ENCODE assay signal across 8 cellular contexts in the genomic region with DNA sequence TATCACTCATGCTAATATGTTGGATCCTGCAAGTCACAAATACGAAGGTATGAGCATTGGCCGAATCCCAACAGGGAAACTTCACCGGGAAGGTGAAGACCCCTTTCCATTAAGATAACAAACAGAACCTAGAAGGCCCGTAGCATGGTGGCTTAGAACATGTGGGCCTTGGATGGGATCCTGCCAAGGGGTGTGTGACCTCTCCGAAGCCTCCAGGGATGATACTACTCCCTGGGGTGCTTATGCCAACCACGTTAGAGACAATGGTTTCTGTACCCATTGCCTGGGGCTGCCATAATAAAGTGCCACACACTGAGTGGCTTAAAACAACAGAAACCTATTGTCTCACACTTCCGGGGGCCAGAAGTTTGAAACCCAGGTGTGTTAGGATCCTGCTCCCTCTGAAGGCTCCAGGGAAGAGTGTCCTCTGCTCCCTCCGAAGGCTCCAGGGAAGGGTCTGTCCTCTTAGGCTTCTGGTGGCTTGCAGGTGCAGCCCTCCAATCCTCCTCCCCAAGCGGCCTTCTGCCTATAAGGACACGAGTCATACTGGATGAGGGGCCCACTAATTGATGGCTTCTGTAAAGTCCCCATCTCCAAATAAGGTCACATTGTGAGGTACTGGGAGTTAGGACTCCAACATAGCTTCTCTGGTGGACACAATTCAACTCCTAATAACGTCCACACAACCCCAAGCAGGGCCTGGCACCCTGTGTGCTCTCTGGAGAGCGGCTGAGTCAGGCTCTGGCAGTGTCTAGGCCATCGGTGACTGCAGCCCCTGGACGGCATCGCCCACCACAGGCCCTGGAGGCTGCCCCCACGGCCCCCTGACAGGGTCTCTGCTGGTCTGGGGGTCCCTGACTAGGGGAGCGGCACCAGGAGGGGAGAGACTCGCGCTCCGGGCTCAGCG. TPM values are rescaled to one million over a fixed set of nuclear protein-coding genes. Genes with fewer than 3 reads are reported as not detected.
DNase-seq lines count a peak whose midpoint lies in the region; ATAC-seq and TF ChIP-seq lines count a peak whose summit lies in the region.

No MANE protein-coding gene starts in this region.

- no peak overlapping the region for H3K27ac ChIP-seq in SJSA1
- H3K27ac ChIP-seq in gastroesophageal sphincter: peak overlapping the region; percentile 54 to 87 (median 86)

- no peak for TF ChIP-seq EP300 in gastroesophageal sphincter (IDR thresholded peaks at IDR 0.05)

- peaks cover 12% of the 10 kb centered on the region for H3K36me3 Mint-ChIP-seq in activated T-cell treated with anti-CD3 and anti-CD28 coated beads, Interleukin-2, amount 50 U/mL, for 24 hours (ENCODE audit: low read depth)

- TF ChIP-seq CTCF in gastroesophageal sphincter (IDR thresholded peaks at IDR 0.05): no peak

- peak; percentile 37 for DNase-seq in activated T-cell treated with anti-CD3 and anti-CD28 coated beads, Interleukin-2, amount 50 U/mL, for 24 hours
- DNase-seq in activated T-cell treated with anti-CD3 and anti-CD28 coated beads, Interleukin-2, amount 50 U/mL, for 1 hour: no peak
- no peak for DNase-seq in SJSA1 (ENCODE audit: low read depth in 1 of 2, low spot score in 2 of 2)
- peak; percentile 26 for DNase-seq in stimulated activated CD8-positive, alpha-beta memory T cell treated with anti-CD3 and anti-CD28 coated beads, Interleukin-4, amount 100 ng/mL, for 48 hours
- DNase-seq in retina: no peak
- no peak for DNase-seq in NCI-H345 (lab: John Stamatoyannopoulos, UW)

- TF ChIP-seq POLR2A in gastroesophageal sphincter (IDR thresholded peaks at IDR 0.05): no peak

- H3K27me3 ChIP-seq in SJSA1 (replicated peaks) (no peaks in the 10 kb centered on the region), gastroesophageal sphincter (peaks cover under 1% of the 10 kb centered on the region)

- H3K9me3 Mint-ChIP-seq in activated T-cell treated with anti-CD3 and anti-CD28 coated beads, Interleukin-2, amount 50 U/mL, for 24 hours: no peaks in the 10 kb centered on the region

- H3K4me3 Mint-ChIP-seq in activated T-cell treated with anti-CD3 and anti-CD28 coated beads, Interleukin-2, amount 50 U/mL, for 24 hours: peak overlapping the region; percentile 77

- peak overlapping the region; percentile 66 for H3K27ac Mint-ChIP-seq in activated T-cell treated with anti-CD3 and anti-CD28 coated beads, Interleukin-2, amount 50 U/mL, for 24 hours

- H3K4me1 ChIP-seq in SJSA1 (replicated peaks): peaks cover 4% of the 10 kb centered on the region
- H3K4me1 ChIP-seq in gastroesophageal sphincter: peaks cover 0 to 24% (median 5%) of the 10 kb centered on the region in 3 donors

- peak overlapping the region; percentile 43 for H3K4me3 ChIP-seq in SJSA1
- H3K4me3 ChIP-seq in gastroesophageal sphincter: peak overlapping the region; percentile 60 to 83

- H3K9me3 ChIP-seq in SJSA1 (replicated peaks) (peaks cover 10% of the 10 kb centered on the region; the same call in 1 of the 2 replicates), gastroesophageal sphincter (no peaks in the 10 kb centered on the region)

- no peaks in the 10 kb centered on the region for H3K36me3 ChIP-seq in SJSA1
- peaks cover 0 to 8% of the 10 kb centered on the region in 2 donors for H3K36me3 ChIP-seq in gastroesophageal sphincter

- ATAC-seq in gastroesophageal sphincter (no peak), GM18861 (IDR thresholded peaks at IDR 0.05; ENCODE audit: unreplicated experiment) (no peak)

- H3K4me1 Mint-ChIP-seq in activated T-cell treated with anti-CD3 and anti-CD28 coated beads, Interleukin-2, amount 50 U/mL, for 24 hours (ENCODE audit: low read depth): peaks cover 19% of the 10 kb centered on the region

- peaks cover 5% of the 10 kb centered on the region for H3K27me3 Mint-ChIP-seq in activated T-cell treated with anti-CD3 and anti-CD28 coated beads, Interleukin-2, amount 50 U/mL, for 24 hours

- 61 to 100% methylated on average over 1 to 13 of the region's 21 CpGs for WGBS in gastroesophageal sphincter (ENCODE audit: low coverage in 1 of 2), 2 donors

RNA-seq across cellular contexts. Expression of a gene that starts 1.0 kb away (rescaled TPM):
- total RNA-seq in SJSA1 (2014; rRNA removed; shearing (Covaris generic)): 9.4 and 10.1 TPM in 2 replicates
- total RNA-seq in gastroesophageal sphincter: 10 to 100 TPM; 16.5 to 37.5 (median 32.1) TPM

Comparison
In these comparisons a context has a peak if more than half of its experiments do, and no peak if none do; other contexts are left out.
1. DNase-seq: peak in activated T-cell treated with anti-CD3 and anti-CD28 coated beads, Interleukin-2, amount 50 U/mL, for 24 hours (single experiment) and stimulated activated CD8-positive, alpha-beta memory T cell treated with anti-CD3 and anti-CD28 coated beads, Interleukin-4, amount 100 ng/mL, for 48 hours (single experiment); none in activated T-cell treated with anti-CD3 and anti-CD28 coated beads, Interleukin-2, amount 50 U/mL, for 1 hour (single experiment), SJSA1 (0 of 2), retina (single experiment) and NCI-H345 (single experiment).